1 cellular context compared by ENCODE assay signal in the genomic region with DNA sequence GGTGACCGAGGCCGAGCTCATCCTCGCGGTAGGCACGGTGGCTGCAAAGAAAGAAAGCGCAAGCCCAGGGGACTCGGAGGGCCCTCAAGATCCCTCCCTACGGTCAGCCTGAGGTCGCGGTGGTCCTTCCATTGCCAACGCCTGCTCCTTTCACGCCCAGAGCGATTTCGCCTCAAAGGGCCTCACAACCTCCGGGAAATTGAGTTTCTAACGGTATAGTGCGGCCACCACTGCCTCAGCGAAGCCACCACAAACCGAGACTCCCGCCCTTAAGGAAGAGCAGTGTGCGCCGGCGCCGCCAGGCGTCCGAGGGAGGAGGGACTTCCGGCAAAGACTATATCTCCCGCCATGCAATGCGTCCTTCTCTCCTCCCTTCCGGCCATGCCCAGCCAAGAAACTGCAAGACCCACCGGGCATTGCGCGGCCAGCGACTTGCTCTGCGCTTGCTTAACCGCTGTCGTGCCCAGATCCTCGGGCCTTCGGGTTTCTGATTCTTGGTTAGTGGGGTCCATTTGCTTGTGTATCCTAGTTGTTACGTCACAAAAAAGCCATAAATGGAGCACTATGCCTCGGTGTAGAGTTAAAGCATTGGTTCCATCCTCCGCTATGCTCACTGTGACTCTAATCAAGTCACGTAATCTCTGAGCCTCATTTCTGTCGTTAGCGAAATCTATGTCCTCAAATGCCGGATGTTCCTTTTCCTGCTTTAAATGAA.
TF ChIP-seq lines count a peak whose summit lies in the region.

Gene HAUS6, minus strand, starts transcription at position 274 of the 715 bp plus-strand sequence. Its CDS starts 253 bp downstream, at position 21.

TF ChIP-seq in K562, 482 proteins besides CTCF, POLR2A, EP300 and RAD21 (continued from another document and continues in another):
- TF ChIP-seq, protein P1, sequence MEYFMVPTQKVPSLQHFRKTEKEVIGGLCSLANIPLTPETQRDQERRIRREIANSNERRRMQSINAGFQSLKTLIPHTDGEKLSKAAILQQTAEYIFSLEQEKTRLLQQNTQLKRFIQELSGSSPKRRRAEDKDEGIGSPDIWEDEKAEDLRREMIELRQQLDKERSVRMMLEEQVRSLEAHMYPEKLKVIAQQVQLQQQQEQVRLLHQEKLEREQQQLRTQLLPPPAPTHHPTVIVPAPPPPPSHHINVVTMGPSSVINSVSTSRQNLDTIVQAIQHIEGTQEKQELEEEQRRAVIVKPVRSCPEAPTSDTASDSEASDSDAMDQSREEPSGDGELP (CRISPR knock-in tag; IDR thresholded peaks at IDR 0.05; ENCODE audit: borderline replicate concordance), result peak; percentile 60; the same call in 1 of the 2 replicates
- TF ChIP-seq ZBTB33 (CRISPR knock-in tag; IDR thresholded peaks at IDR 0.05) (no peak), TAF1 (IDR thresholded peaks at IDR 0.05; ENCODE audit: control insufficient read depth, extremely low read depth, insufficient read depth, low read length, severe bottlenecking) (peak; percentile 82), DIDO1 (tag; IDR thresholded peaks at IDR 0.05; ENCODE audit: low read depth) (peak; percentile 59; the same call in 1 of the 2 replicates), BRF2 (IDR thresholded peaks at IDR 0.05; ENCODE audit: borderline replicate concordance, insufficient read depth, insufficient read length) (no peak), ZFPM2 (CRISPR knock-in tag; IDR thresholded peaks at IDR 0.05) (no peak), RB1 (IDR thresholded peaks at IDR 0.05; ENCODE audit: low read depth) (peak; percentile 31), TAF9B (IDR thresholded peaks at IDR 0.05; ENCODE audit: partially characterized antibody) (peak; percentile 17), SPI1 (IDR thresholded peaks at IDR 0.05; ENCODE audit: borderline replicate concordance, low read depth, low read length) (0 out of 2 replicates have a peak, but pooled peaks have one; percentile 5), POLR2H (tag; IDR thresholded peaks at IDR 0.05; ENCODE audit: low read depth) (peak; percentile 82), HCFC1 (IDR thresholded peaks at IDR 0.05; ENCODE audit: low read depth, low read length) (peak; percentile 93), ATF1 (CRISPR knock-in tag; IDR thresholded peaks at IDR 0.05) (no peak), ATF1 (tag; IDR thresholded peaks at IDR 0.05) (peak; percentile 82), SLC30A9 (CRISPR knock-in tag; IDR thresholded peaks at IDR 0.05) (no peak), SP1 (CRISPR knock-in tag; IDR thresholded peaks at IDR 0.05) (peak; percentile 36; the same call in 1 of the 2 replicates), CXXC5 (CRISPR knock-in tag; IDR thresholded peaks at IDR 0.05) (peak; percentile 92), ETV5 (CRISPR knock-in tag; IDR thresholded peaks at IDR 0.05; ENCODE audit: low read depth) (peak; percentile 67), ZNF695 (CRISPR knock-in tag; IDR thresholded peaks at IDR 0.05) (no peak), C11orf30 (IDR thresholded peaks at IDR 0.05; ENCODE audit: low read depth) (peak; percentile 48), ZNF766 (CRISPR knock-in tag; conservative IDR thresholded peaks at IDR 0.05) (peak; percentile 56; the same call in 1 of the 2 replicates), E2F4 (CRISPR knock-in tag; IDR thresholded peaks at IDR 0.05; ENCODE audit: low read depth) (0 out of 2 replicates have a peak, but pooled peaks have one; percentile 15), E4F1 (CRISPR knock-in tag; IDR thresholded peaks at IDR 0.05; ENCODE audit: borderline replicate concordance) (peak; percentile 70; the same call in 1 of the 2 replicates), DPF2 (IDR thresholded peaks at IDR 0.05) (peak; percentile 35; the same call in 1 of the 2 replicates), PHF20 (IDR thresholded peaks at IDR 0.05; ENCODE audit: partially characterized antibody) (peak; percentile 16), THAP12 (CRISPR knock-in tag; IDR thresholded peaks at IDR 0.05) (0 out of 2 replicates have a peak, but pooled peaks have one; percentile 66), SMARCA4 (IDR thresholded peaks at IDR 0.05) (0 out of 2 replicates have a peak, but pooled peaks have one; percentile 20), POLR2AphosphoS5 (IDR thresholded peaks at IDR 0.05; ENCODE audit: control insufficient read depth, insufficient read depth, low read depth, low read length) (peak; percentile 80)
- TF ChIP-seq, protein P2, sequence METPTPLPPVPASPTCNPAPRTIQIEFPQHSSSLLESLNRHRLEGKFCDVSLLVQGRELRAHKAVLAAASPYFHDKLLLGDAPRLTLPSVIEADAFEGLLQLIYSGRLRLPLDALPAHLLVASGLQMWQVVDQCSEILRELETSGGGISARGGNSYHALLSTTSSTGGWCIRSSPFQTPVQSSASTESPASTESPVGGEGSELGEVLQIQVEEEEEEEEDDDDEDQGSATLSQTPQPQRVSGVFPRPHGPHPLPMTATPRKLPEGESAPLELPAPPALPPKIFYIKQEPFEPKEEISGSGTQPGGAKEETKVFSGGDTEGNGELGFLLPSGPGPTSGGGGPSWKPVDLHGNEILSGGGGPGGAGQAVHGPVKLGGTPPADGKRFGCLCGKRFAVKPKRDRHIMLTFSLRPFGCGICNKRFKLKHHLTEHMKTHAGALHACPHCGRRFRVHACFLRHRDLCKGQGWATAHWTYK (CRISPR knock-in tag; IDR thresholded peaks at IDR 0.05), result 0 out of 2 replicates have a peak, but pooled peaks have one; percentile 20
- TF ChIP-seq, protein P3, sequence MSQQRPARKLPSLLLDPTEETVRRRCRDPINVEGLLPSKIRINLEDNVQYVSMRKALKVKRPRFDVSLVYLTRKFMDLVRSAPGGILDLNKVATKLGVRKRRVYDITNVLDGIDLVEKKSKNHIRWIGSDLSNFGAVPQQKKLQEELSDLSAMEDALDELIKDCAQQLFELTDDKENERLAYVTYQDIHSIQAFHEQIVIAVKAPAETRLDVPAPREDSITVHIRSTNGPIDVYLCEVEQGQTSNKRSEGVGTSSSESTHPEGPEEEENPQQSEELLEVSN (IDR thresholded peaks at IDR 0.05; ENCODE audit: borderline replicate concordance in 1 of 2, extremely low read depth in 1 of 2, insufficient read depth in 1 of 2, insufficient read length in 1 of 2, low read depth in 1 of 2, low read length in 1 of 2, poor library complexity in 1 of 2, severe bottlenecking in 1 of 2), result peak; percentile 79 to 83
- TF ChIP-seq, protein P4, sequence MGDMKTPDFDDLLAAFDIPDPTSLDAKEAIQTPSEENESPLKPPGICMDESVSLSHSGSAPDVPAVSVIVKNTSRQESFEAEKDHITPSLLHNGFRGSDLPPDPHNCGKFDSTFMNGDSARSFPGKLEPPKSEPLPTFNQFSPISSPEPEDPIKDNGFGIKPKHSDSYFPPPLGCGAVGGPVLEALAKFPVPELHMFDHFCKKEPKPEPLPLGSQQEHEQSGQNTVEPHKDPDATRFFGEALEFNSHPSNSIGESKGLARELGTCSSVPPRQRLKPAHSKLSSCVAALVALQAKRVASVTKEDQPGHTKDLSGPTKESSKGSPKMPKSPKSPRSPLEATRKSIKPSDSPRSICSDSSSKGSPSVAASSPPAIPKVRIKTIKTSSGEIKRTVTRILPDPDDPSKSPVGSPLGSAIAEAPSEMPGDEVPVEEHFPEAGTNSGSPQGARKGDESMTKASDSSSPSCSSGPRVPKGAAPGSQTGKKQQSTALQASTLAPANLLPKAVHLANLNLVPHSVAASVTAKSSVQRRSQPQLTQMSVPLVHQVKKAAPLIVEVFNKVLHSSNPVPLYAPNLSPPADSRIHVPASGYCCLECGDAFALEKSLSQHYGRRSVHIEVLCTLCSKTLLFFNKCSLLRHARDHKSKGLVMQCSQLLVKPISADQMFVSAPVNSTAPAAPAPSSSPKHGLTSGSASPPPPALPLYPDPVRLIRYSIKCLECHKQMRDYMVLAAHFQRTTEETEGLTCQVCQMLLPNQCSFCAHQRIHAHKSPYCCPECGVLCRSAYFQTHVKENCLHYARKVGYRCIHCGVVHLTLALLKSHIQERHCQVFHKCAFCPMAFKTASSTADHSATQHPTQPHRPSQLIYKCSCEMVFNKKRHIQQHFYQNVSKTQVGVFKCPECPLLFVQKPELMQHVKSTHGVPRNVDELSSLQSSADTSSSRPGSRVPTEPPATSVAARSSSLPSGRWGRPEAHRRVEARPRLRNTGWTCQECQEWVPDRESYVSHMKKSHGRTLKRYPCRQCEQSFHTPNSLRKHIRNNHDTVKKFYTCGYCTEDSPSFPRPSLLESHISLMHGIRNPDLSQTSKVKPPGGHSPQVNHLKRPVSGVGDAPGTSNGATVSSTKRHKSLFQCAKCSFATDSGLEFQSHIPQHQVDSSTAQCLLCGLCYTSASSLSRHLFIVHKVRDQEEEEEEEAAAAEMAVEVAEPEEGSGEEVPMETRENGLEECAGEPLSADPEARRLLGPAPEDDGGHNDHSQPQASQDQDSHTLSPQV (IDR thresholded peaks at IDR 0.05), result peak; percentile 64; the same call in 1 of the 2 replicates
